Comparison of ENCODE assay signal across 9 cellular contexts in genomic region chr6:111997078-111997862, GRCh38. TPM values are rescaled to one million over a fixed set of nuclear protein-coding genes. Genes with fewer than 3 reads are reported as not detected.
DNase-seq lines count a peak whose midpoint lies in the region; ATAC-seq, FAIRE-seq and TF ChIP-seq lines count a peak whose summit lies in the region.
"Had no signal": no experiment of that assay in that cellular context is flagged by ENCODE, and none has a peak within 500 bp of the region (broad histone marks: within the 10 kb centered on the region; RNA-seq: fewer than 3 reads in every experiment).

No MANE protein-coding gene starts in this region.

- peak; percentile 67 for TF ChIP-seq CTCF in Calu3 (IDR thresholded peaks at IDR 0.05; ENCODE audit: unreplicated experiment)
- TF ChIP-seq CTCF in pancreas (IDR thresholded peaks at IDR 0.05) = peak; percentile 77 to 89 (median 81)
- TF ChIP-seq CTCF in transverse colon (IDR thresholded peaks at IDR 0.05) = peak; percentile 82 to 93 (median 88)

- no peak overlapping the region for H3K4me3 Mint-ChIP-seq in Calu3 (ENCODE audit: low read depth, unreplicated experiment)

- no peaks in the 10 kb centered on the region for H3K9me3 ChIP-seq in pancreas
- H3K9me3 ChIP-seq in transverse colon = no peaks in the 10 kb centered on the region

- H3K9me3 Mint-ChIP-seq in Calu3 (ENCODE audit: low read depth, unreplicated experiment) = no peaks in the 10 kb centered on the region

- BruUV-seq in Calu3 (replicated peaks; lab: Mats Ljungman, UMichigan) = no TSS peak

- H3K27me3 ChIP-seq in pancreas = peaks cover 0 to 3% (median 0%) of the 10 kb centered on the region in 4 donors
- H3K27me3 ChIP-seq in transverse colon = no peaks in the 10 kb centered on the region

- no peak for TF ChIP-seq EP300 in transverse colon (IDR thresholded peaks at IDR 0.05; ENCODE audit: low read depth)

- no peak overlapping the region for H3K27ac Mint-ChIP-seq in Calu3 (ENCODE audit: unreplicated experiment)

- H3K27ac ChIP-seq in pancreas = no peak overlapping the region
- H3K27ac ChIP-seq in transverse colon = peak overlapping the region in 1 of 4 donors; percentile 15

- no peaks in the 10 kb centered on the region for H3K27me3 Mint-ChIP-seq in Calu3 (ENCODE audit: unreplicated experiment)

- H3K36me3 Mint-ChIP-seq in Calu3 (ENCODE audit: insufficient read depth, unreplicated experiment) = no peaks in the 10 kb centered on the region

- DNase-seq in Calu3 = peak; percentile 82
- DNase-seq in NAMALWA (ENCODE audit: low spot score) = peak; percentile 76
- peak; percentile 81 for DNase-seq in SK-MEL-5 (ENCODE audit: low read depth, low spot score)
- DNase-seq in activated gamma-delta T cell treated with Interleukin-2 at 50 U/mL for 16 hours = peak; percentile 72
- peak; percentile 60 for DNase-seq in germinal center (ENCODE audit: low spot score)
- peak; percentile 64 to 90 (median 78) for DNase-seq in pancreas
- peak; percentile 80 for DNase-seq in transverse colon

- intact Hi-C loops in Calu3 (cut with micrococcal nuclease; ENCODE audit: unreplicated experiment) (loop anchor here (1.0 to 5.0 kb wide), 4 partner anchors 46 to 287 kb away; no protein-coding TSS in a partner anchor), pancreas (cut with DNase I) (loop anchor here in 1 of 3 donors (10.0 kb wide), 1 partner anchor 282 kb away; no protein-coding TSS in a partner anchor), transverse colon (cut with DNase I; ENCODE audit: low total_unique reads) (loop anchor here (5.0 kb wide), 1 partner anchor 45 kb away; no protein-coding TSS in a partner anchor)

- H3K36me3 ChIP-seq in pancreas (no peaks in the 10 kb centered on the region), transverse colon (no peaks in the 10 kb centered on the region)

- WGBS in pancreas, 2 donors = 20 to 22% methylated on average over 24 of the region's 24 CpGs
- WGBS in transverse colon (ENCODE audit: low coverage in 1 of 2), 2 donors = 4 to 28% methylated on average over 7 to 24 of the region's 24 CpGs

- peaks cover 13% of the 10 kb centered on the region for H3K4me1 Mint-ChIP-seq in Calu3 (ENCODE audit: low read depth, unreplicated experiment)

- in situ Hi-C loops in SK-MEL-5 (cut with HindIII; ENCODE audit: low pct_unique_long_range_greater_than_20kb, low sequenced_read_pairs) (no loop called here), transverse colon (cut with MboI; ENCODE audit: low pct_ligation_motif_present in 1 of 4, low pct_unique_long_range_greater_than_20kb in 1 of 4, low sequenced_read_pairs in 3 of 4) (loop anchor here (5.0 to 10.0 kb wide), 3 partner anchors 285 to 292 kb away; no protein-coding TSS in a partner anchor)

- CTCF ChIA-PET in Calu3 (lab: Charles Lee) = no interaction called here

- no peak for FAIRE-seq in pancreas (lab: Jason Lieb, UNC)
- FAIRE-seq: colon had no signal

- peak; percentile 51 for ATAC-seq in GM21717 (IDR thresholded peaks at IDR 0.05; ENCODE audit: unreplicated experiment)
- ATAC-seq in pancreas = peak; percentile 86 to 100 (median 98)

- no peak for TF ChIP-seq POLR2A in transverse colon (IDR thresholded peaks at IDR 0.05)

- H3K4me1 ChIP-seq in pancreas (no peaks in the 10 kb centered on the region), transverse colon (peaks cover 0 to 8% (median 0%) of the 10 kb centered on the region in 4 donors)

- H3K4me3 ChIP-seq in pancreas = no peak overlapping the region
- no peak overlapping the region for H3K4me3 ChIP-seq in transverse colon

RNA-seq across cellular contexts. Expression of gene CCN6, which starts 56.6 kb away (rescaled TPM):
- total RNA-seq in Calu3 (2022) = not detected in 2 replicates
- not detected in 2 replicates for total RNA-seq in SK-MEL-5 (2014; rRNA removed; shearing (Covaris generic))
- not detected in 2 replicates for polyA plus RNA-seq in SK-MEL-5 (2015; cell fraction: cytosol; rRNA removed)
- 0.31 TPM in 1 of 2 replicates, not detected in the other for polyA plus RNA-seq in SK-MEL-5 (2015; cell fraction: nucleus; rRNA removed)
- not detected for total RNA-seq in pancreas
- not detected for polyA plus RNA-seq in pancreas
- not detected for total RNA-seq in transverse colon
